1 cellular context compared by ENCODE assay signal in the genomic region with DNA sequence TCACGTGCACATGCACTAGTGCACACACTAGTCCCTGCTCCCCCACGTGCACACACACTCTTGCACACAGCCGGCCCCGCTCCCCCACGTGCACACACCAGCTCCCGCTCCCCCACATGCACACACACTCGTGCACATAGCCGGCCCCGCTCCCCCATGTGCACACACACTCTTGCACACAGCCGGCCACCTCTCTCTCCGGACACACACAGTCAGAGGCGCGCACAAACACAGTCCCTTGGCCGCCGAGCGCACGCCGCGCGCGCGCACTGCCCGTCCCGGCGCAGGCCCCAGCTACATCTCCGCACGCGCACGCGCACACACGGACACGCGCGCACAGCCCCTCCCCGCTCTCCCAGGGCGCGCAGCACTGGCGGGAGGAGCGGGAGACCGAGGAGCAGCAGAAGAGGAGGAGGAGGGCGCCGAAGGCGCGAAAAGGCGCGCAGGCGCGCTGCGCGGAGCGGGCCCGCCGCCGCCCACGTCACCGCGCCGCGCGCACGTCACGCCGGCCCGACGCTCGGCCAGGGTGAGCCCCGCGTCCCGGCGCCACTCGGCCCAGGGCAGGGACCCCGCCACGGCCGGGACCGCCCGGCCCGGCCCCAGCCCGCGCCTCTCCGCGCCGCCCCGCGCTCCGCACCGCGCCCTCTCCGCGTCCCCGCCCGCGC.
A peak's percentile ranks its signal among the peaks of the same experiment; 100 is the strongest.
TF ChIP-seq lines count a peak whose summit lies in the region.

A gene with protein sequence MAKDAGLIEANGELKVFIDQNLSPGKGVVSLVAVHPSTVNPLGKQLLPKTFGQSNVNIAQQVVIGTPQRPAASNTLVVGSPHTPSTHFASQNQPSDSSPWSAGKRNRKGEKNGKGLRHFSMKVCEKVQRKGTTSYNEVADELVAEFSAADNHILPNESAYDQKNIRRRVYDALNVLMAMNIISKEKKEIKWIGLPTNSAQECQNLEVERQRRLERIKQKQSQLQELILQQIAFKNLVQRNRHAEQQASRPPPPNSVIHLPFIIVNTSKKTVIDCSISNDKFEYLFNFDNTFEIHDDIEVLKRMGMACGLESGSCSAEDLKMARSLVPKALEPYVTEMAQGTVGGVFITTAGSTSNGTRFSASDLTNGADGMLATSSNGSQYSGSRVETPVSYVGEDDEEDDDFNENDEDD (plus strand): TSS at position 549 of the 665 bp plus-strand sequence. CDS start 1,085 bp downstream, outside the sequence.

TF ChIP-seq in HepG2, 621 proteins besides CTCF, POLR2A, EP300 and RAD21 (continued from another document and continues in another):
- TF ChIP-seq ZC3H13 (CRISPR knock-in tag; IDR thresholded peaks at IDR 0.05) (no peak), GLI4 (CRISPR knock-in tag; IDR thresholded peaks at IDR 0.05; ENCODE audit: borderline replicate concordance) (no peak), ZMAT3 (CRISPR knock-in tag; conservative IDR thresholded peaks at IDR 0.05) (no peak), FOXJ3 (CRISPR knock-in tag; IDR thresholded peaks at IDR 0.05; ENCODE audit: borderline replicate concordance) (no peak), ZNF589 (CRISPR knock-in tag; conservative IDR thresholded peaks at IDR 0.05) (0 out of 2 replicates have a peak, but pooled peaks have one; percentile 59), RFX3 (CRISPR knock-in tag; IDR thresholded peaks at IDR 0.05) (no peak), ZNF329 (CRISPR knock-in tag; IDR thresholded peaks at IDR 0.05; ENCODE audit: low read depth) (no peak), ZNF263 (CRISPR knock-in tag; IDR thresholded peaks at IDR 0.05) (peak; percentile 99), KAT8 (CRISPR knock-in tag; IDR thresholded peaks at IDR 0.05) (no peak), ZNF274 (CRISPR knock-in tag; IDR thresholded peaks at IDR 0.05) (no peak), HOXD1 (CRISPR knock-in tag; IDR thresholded peaks at IDR 0.05) (no peak), HNRNPK (IDR thresholded peaks at IDR 0.05; ENCODE audit: low read depth, low read length, poor library complexity, severe bottlenecking) (no peak), ZNF761 (CRISPR knock-in tag; conservative IDR thresholded peaks at IDR 0.05) (no peak), ZBTB38 (CRISPR knock-in tag; IDR thresholded peaks at IDR 0.05) (no peak; the same call in 1 of the 2 replicates), RCOR2 (CRISPR knock-in tag; IDR thresholded peaks at IDR 0.05) (no peak), ZFY (CRISPR knock-in tag; IDR thresholded peaks at IDR 0.05) (peak; percentile 53; the same call in 1 of the 2 replicates), SRSF9 (IDR thresholded peaks at IDR 0.05; ENCODE audit: borderline replicate concordance, insufficient read depth, low read depth, low read length, poor library complexity, severe bottlenecking) (no peak), NFATC3 (CRISPR knock-in tag; IDR thresholded peaks at IDR 0.05) (no peak), YY1 (IDR thresholded peaks at IDR 0.05; ENCODE audit: insufficient read depth, insufficient replicate concordance, low read depth, low read length) (peak; percentile 46), IKZF1 (IDR thresholded peaks at IDR 0.05) (no peak), TMF1 (CRISPR knock-in tag; IDR thresholded peaks at IDR 0.05; ENCODE audit: low read depth) (peak; percentile 76; the same call in 1 of the 2 replicates)
- TF ChIP-seq, protein P1, sequence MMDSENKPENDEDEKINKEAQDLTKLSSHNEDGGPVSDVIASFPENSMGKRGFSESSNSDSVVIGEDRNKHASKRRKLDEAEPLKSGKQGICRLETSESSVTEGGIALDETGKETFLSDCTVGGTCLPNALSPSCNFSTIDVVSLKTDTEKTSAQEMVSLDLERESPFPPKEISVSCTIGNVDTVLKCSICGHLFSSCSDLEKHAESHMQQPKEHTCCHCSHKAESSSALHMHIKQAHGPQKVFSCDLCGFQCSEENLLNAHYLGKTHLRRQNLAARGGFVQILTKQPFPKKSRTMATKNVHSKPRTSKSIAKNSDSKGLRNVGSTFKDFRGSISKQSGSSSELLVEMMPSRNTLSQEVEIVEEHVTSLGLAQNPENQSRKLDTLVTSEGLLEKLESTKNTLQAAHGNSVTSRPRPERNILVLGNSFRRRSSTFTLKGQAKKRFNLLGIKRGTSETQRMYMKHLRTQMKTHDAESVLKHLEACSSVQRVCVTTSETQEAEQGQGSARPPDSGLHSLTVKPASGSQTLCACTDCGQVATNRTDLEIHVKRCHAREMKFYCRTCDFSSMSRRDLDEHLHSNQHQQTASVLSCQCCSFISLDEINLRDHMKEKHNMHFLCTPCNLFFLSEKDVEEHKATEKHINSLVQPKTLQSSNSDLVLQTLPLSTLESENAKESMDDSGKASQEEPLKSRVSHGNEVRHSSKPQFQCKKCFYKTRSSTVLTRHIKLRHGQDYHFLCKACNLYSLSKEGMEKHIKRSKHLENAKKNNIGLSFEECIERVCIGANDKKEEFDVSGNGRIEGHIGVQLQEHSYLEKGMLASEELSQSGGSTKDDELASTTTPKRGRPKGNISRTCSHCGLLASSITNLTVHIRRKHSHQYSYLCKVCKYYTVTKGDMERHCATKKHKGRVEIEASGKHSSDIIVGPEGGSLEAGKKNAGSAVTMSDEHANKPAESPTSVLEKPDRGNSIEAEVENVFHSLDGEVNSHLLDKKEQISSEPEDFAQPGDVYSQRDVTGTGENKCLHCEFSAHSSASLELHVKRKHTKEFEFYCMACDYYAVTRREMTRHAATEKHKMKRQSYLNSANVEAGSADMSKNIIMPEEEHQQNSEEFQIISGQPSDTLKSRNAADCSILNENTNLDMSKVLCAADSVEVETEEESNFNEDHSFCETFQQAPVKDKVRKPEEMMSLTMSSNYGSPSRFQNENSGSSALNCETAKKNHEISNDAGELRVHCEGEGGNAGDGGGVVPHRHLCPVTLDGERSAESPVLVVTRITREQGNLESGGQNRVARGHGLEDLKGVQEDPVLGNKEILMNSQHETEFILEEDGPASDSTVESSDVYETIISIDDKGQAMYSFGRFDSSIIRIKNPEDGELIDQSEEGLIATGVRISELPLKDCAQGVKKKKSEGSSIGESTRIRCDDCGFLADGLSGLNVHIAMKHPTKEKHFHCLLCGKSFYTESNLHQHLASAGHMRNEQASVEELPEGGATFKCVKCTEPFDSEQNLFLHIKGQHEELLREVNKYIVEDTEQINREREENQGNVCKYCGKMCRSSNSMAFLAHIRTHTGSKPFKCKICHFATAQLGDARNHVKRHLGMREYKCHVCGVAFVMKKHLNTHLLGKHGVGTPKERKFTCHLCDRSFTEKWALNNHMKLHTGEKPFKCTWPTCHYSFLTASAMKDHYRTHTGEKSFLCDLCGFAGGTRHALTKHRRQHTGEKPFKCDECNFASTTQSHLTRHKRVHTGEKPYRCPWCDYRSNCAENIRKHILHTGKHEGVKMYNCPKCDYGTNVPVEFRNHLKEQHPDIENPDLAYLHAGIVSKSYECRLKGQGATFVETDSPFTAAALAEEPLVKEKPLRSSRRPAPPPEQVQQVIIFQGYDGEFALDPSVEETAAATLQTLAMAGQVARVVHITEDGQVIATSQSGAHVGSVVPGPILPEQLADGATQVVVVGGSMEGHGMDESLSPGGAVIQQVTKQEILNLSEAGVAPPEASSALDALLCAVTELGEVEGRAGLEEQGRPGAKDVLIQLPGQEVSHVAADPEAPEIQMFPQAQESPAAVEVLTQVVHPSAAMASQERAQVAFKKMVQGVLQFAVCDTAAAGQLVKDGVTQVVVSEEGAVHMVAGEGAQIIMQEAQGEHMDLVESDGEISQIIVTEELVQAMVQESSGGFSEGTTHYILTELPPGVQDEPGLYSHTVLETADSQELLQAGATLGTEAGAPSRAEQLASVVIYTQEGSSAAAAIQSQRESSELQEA (CRISPR knock-in tag; IDR thresholded peaks at IDR 0.05; ENCODE audit: not compliant biosample characterization): no peak
- TF ChIP-seq, protein P2, sequence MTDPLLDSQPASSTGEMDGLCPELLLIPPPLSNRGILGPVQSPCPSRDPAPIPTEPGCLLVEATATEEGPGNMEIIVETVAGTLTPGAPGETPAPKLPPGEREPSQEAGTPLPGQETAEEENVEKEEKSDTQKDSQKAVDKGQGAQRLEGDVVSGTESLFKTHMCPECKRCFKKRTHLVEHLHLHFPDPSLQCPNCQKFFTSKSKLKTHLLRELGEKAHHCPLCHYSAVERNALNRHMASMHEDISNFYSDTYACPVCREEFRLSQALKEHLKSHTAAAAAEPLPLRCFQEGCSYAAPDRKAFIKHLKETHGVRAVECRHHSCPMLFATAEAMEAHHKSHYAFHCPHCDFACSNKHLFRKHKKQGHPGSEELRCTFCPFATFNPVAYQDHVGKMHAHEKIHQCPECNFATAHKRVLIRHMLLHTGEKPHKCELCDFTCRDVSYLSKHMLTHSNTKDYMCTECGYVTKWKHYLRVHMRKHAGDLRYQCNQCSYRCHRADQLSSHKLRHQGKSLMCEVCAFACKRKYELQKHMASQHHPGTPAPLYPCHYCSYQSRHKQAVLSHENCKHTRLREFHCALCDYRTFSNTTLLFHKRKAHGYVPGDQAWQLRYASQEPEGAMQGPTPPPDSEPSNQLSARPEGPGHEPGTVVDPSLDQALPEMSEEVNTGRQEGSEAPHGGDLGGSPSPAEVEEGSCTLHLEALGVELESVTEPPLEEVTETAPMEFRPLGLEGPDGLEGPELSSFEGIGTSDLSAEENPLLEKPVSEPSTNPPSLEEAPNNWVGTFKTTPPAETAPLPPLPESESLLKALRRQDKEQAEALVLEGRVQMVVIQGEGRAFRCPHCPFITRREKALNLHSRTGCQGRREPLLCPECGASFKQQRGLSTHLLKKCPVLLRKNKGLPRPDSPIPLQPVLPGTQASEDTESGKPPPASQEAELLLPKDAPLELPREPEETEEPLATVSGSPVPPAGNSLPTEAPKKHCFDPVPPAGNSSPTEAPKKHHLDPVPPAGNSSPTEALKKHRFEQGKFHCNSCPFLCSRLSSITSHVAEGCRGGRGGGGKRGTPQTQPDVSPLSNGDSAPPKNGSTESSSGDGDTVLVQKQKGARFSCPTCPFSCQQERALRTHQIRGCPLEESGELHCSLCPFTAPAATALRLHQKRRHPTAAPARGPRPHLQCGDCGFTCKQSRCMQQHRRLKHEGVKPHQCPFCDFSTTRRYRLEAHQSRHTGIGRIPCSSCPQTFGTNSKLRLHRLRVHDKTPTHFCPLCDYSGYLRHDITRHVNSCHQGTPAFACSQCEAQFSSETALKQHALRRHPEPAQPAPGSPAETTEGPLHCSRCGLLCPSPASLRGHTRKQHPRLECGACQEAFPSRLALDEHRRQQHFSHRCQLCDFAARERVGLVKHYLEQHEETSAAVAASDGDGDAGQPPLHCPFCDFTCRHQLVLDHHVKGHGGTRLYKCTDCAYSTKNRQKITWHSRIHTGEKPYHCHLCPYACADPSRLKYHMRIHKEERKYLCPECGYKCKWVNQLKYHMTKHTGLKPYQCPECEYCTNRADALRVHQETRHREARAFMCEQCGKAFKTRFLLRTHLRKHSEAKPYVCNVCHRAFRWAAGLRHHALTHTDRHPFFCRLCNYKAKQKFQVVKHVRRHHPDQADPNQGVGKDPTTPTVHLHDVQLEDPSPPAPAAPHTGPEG (CRISPR knock-in tag; IDR thresholded peaks at IDR 0.05): no peak
- TF ChIP-seq, protein P3, sequence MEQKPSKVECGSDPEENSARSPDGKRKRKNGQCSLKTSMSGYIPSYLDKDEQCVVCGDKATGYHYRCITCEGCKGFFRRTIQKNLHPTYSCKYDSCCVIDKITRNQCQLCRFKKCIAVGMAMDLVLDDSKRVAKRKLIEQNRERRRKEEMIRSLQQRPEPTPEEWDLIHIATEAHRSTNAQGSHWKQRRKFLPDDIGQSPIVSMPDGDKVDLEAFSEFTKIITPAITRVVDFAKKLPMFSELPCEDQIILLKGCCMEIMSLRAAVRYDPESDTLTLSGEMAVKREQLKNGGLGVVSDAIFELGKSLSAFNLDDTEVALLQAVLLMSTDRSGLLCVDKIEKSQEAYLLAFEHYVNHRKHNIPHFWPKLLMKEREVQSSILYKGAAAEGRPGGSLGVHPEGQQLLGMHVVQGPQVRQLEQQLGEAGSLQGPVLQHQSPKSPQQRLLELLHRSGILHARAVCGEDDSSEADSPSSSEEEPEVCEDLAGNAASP (CRISPR knock-in tag; IDR thresholded peaks at IDR 0.05; ENCODE audit: borderline replicate concordance): no peak
- TF ChIP-seq, protein P4, sequence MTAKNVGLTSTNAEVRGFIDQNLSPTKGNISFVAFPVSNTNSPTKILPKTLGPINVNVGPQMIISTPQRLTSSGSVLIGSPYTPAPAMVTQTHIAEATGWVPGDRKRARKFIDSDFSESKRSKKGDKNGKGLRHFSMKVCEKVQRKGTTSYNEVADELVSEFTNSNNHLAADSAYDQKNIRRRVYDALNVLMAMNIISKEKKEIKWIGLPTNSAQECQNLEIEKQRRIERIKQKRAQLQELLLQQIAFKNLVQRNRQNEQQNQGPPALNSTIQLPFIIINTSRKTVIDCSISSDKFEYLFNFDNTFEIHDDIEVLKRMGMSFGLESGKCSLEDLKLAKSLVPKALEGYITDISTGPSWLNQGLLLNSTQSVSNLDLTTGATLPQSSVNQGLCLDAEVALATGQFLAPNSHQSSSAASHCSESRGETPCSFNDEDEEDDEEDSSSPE (CRISPR knock-in tag; IDR thresholded peaks at IDR 0.05): peak; percentile 96
- TF ChIP-seq, protein P5, sequence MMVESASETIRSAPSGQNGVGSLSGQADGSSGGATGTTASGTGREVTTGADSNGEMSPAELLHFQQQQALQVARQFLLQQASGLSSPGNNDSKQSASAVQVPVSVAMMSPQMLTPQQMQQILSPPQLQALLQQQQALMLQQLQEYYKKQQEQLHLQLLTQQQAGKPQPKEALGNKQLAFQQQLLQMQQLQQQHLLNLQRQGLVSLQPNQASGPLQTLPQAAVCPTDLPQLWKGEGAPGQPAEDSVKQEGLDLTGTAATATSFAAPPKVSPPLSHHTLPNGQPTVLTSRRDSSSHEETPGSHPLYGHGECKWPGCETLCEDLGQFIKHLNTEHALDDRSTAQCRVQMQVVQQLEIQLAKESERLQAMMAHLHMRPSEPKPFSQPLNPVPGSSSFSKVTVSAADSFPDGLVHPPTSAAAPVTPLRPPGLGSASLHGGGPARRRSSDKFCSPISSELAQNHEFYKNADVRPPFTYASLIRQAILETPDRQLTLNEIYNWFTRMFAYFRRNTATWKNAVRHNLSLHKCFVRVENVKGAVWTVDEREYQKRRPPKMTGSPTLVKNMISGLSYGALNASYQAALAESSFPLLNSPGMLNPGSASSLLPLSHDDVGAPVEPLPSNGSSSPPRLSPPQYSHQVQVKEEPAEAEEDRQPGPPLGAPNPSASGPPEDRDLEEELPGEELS (CRISPR knock-in tag; IDR thresholded peaks at IDR 0.05): no peak
- TF ChIP-seq, protein P6, sequence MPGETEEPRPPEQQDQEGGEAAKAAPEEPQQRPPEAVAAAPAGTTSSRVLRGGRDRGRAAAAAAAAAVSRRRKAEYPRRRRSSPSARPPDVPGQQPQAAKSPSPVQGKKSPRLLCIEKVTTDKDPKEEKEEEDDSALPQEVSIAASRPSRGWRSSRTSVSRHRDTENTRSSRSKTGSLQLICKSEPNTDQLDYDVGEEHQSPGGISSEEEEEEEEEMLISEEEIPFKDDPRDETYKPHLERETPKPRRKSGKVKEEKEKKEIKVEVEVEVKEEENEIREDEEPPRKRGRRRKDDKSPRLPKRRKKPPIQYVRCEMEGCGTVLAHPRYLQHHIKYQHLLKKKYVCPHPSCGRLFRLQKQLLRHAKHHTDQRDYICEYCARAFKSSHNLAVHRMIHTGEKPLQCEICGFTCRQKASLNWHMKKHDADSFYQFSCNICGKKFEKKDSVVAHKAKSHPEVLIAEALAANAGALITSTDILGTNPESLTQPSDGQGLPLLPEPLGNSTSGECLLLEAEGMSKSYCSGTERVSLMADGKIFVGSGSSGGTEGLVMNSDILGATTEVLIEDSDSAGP (CRISPR knock-in tag; IDR thresholded peaks at IDR 0.05; ENCODE audit: borderline replicate concordance): 0 out of 2 replicates have a peak, but pooled peaks have one; percentile 38
- TF ChIP-seq, protein P7, sequence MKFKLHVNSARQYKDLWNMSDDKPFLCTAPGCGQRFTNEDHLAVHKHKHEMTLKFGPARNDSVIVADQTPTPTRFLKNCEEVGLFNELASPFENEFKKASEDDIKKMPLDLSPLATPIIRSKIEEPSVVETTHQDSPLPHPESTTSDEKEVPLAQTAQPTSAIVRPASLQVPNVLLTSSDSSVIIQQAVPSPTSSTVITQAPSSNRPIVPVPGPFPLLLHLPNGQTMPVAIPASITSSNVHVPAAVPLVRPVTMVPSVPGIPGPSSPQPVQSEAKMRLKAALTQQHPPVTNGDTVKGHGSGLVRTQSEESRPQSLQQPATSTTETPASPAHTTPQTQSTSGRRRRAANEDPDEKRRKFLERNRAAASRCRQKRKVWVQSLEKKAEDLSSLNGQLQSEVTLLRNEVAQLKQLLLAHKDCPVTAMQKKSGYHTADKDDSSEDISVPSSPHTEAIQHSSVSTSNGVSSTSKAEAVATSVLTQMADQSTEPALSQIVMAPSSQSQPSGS (CRISPR knock-in tag; IDR thresholded peaks at IDR 0.05): no peak
